7 cellular contexts compared by ENCODE assay signal in the genomic region with DNA sequence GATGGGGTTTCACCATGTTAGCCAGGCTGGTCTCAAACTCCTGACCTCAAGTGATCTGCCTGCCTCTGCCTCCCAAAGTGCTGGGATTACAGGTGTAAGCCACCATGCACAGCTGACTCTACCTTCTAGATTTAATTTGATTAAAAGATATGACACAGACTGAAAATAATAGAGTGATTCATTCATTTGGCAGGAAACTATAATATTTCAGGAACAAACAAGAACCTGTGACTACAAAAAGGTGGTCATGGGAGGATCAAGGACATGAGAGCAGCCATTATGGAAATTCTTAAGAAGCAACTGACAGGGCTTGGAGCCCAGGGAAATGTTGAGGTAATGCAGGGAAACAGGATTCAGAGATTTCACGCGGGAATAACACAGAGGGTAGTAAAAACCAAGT.
"Had no signal": no experiment of that assay in that cellular context is flagged by ENCODE, and none has a peak within 500 bp of the region (broad histone marks: within the 10 kb centered on the region; RNA-seq: fewer than 3 reads in every experiment).

No MANE protein-coding gene starts in this region.

- DNase-seq: IMR-90, KBM-7, KG1 had no signal

- FAIRE-seq: HepG2, HTR-8/SVneo, K562 had no signal

- ATAC-seq: HepG2, K562 had no signal

- H3K4me3 ChIP-seq: K562 had no signal

- H3K27ac ChIP-seq: HL-60 had no signal
